In the genomic region with DNA sequence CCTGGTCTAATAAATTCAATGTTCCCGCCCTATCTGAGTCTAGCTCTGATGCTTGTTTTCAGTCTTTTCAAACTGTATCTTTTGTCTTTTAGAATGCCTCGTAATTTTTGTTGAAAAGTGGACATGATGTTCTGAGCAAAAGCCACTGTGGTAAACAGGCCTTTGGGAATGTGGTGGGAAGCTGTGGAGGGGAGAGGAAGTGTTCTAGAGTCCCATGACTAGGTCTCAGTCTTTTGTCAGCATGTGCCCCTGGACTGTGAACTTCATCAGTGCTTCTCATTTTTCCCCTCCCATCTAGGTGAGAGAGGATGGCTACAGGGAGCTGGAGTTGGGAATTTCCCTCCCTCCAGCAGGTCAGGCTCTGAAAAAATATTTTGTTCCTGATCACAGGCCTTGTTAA, we compare ENCODE assay signal across 33 cellular contexts. TPM values are rescaled to one million over a fixed set of nuclear protein-coding genes. Genes with fewer than 3 reads are reported as not detected.
"Had no signal": no experiment of that assay in that cellular context is flagged by ENCODE, and none has a peak within 500 bp of the region (broad histone marks: within the 10 kb centered on the region; RNA-seq: fewer than 3 reads in every experiment).

No MANE protein-coding gene starts in this region.

- H3K4me1 ChIP-seq: left lung, lower lobe of right lung, prostate gland, sigmoid colon, upper lobe of left lung had no signal

- H3K4me3 Mint-ChIP-seq: activated naive CD4-positive, alpha-beta T cell treated with anti-CD3 and anti-CD28 coated beads, Interleukin-2, amount 10 ng/mL, durations not matched to agents 7 days and 5 days; activated naive CD8-positive, alpha-beta T cell treated with anti-CD3 and anti-CD28 coated beads, Interleukin-2, amount 10 ng/mL, durations not matched to agents 7 days and 5 days; dendritic cell treated with granulocyte-macrophage colony-stimulating factor and Interleukin-4, amounts not matched to agents 40 ng/mL and 50 ng/mL, for 4 days; nephron; stimulated activated memory B cell treated with anti-CD40 and anti-IgM and Interleukin-4, amounts not matched to agents 10 μg/mL and 1 μg/mL and 100 μg/mL, for 72 hours; stimulated activated naive CD8-positive, alpha-beta T cell treated with anti-CD3 and anti-CD28 coated beads, Interleukin-15, amount 100 ng/mL, for 72 hours had no signal

- H3K36me3 Mint-ChIP-seq: activated naive CD4-positive, alpha-beta T cell treated with anti-CD3 and anti-CD28 coated beads, Interleukin-2, amount 10 ng/mL, durations not matched to agents 7 days and 5 days; activated naive CD8-positive, alpha-beta T cell treated with anti-CD3 and anti-CD28 coated beads, Interleukin-2, amount 10 ng/mL, durations not matched to agents 7 days and 5 days; stimulated activated memory B cell treated with anti-CD40 and anti-IgM and Interleukin-4, amounts not matched to agents 10 μg/mL and 1 μg/mL and 100 μg/mL, for 72 hours had no signal

- H3K36me3 ChIP-seq: left lung, lower lobe of right lung, neutrophil, ovary, prostate gland, sigmoid colon, upper lobe of left lung had no signal

- H3K4me2 ChIP-seq: smooth muscle cell had no signal

- H3K27ac Mint-ChIP-seq: activated naive CD4-positive, alpha-beta T cell treated with anti-CD3 and anti-CD28 coated beads, Interleukin-2, amount 10 ng/mL, durations not matched to agents 7 days and 5 days; activated naive CD8-positive, alpha-beta T cell treated with anti-CD3 and anti-CD28 coated beads, Interleukin-2, amount 10 ng/mL, durations not matched to agents 7 days and 5 days; dendritic cell treated with granulocyte-macrophage colony-stimulating factor and Interleukin-4, amounts not matched to agents 40 ng/mL and 50 ng/mL, for 4 days; nephron; stimulated activated memory B cell treated with anti-CD40 and anti-IgM and Interleukin-4, amounts not matched to agents 10 μg/mL and 1 μg/mL and 100 μg/mL, for 72 hours; stimulated activated naive CD8-positive, alpha-beta T cell treated with anti-CD3 and anti-CD28 coated beads, Interleukin-15, amount 100 ng/mL, for 72 hours had no signal

- H3K27ac ChIP-seq: left lung, lower lobe of right lung, neutrophil, ovary, prostate gland, sigmoid colon, upper lobe of left lung had no signal

- H3K27me3 ChIP-seq: left lung, neutrophil, ovary, sigmoid colon, upper lobe of left lung had no signal

- H3K9me3 ChIP-seq: left lung, lower lobe of right lung, neutrophil, ovary, prostate gland, sigmoid colon, upper lobe of left lung had no signal

- H3K9me3 Mint-ChIP-seq: activated naive CD4-positive, alpha-beta T cell treated with anti-CD3 and anti-CD28 coated beads, Interleukin-2, amount 10 ng/mL, durations not matched to agents 7 days and 5 days had no signal

- DNase-seq: activated CD4-positive, alpha-beta T cell treated with anti-CD3 and anti-CD28 coated beads for 4 hours; activated CD4-positive, alpha-beta T cell treated with anti-CD3 and anti-CD28 coated beads, Interleukin-2, amount 50 U/mL, for 48 hours; activated CD4-positive, CD25-positive, alpha-beta regulatory T cell; activated CD8-positive, alpha-beta memory T cell treated with anti-CD3 and anti-CD28 coated beads, Interleukin-2, amount 50 U/mL, for 4 hours; activated gamma-delta T cell; activated naive CD4-positive, alpha-beta T cell treated with anti-CD3 and anti-CD28 coated beads, Interleukin-2, amount 10 ng/mL, durations not matched to agents 7 days and 5 days; activated naive CD8-positive, alpha-beta T cell treated with anti-CD3 and anti-CD28 coated beads, Interleukin-2, amount 10 ng/mL, durations not matched to agents 7 days and 5 days; activated T-cell treated with anti-CD3 and anti-CD28 coated beads, Interleukin-2, amount 50 U/mL, for 1 hour; amniotic stem cell; caudate nucleus; effector memory CD4-positive, alpha-beta T cell; erythroblast; head of caudate nucleus; kidney glomerular epithelial cell; left lung; lower lobe of right lung; mesendoderm; ovary; sigmoid colon; stimulated activated CD4-positive, alpha-beta T cell treated with anti-CD3 and anti-CD28 coated beads, Interleukin-1b, Interleukin-23, amount 100 ng/mL, for 48 hours; stimulated activated CD4-positive, alpha-beta T cell treated with anti-CD3 and anti-CD28 coated beads, Interleukin-4, amount 100 ng/mL, for 4 hours; stimulated activated CD8-positive, alpha-beta memory T cell treated with anti-CD3 and anti-CD28 coated beads, Interleukin-4, amount 100 ng/mL, for 48 hours; stimulated activated naive CD8-positive, alpha-beta T cell treated with anti-CD3 and anti-CD28 coated beads, Interleukin-15, amount 100 ng/mL, for 72 hours; substantia nigra; upper lobe of left lung had no signal

- H3K4me3 ChIP-seq: left lung, lower lobe of right lung, ovary, prostate gland, sigmoid colon, smooth muscle cell, upper lobe of left lung had no signal

- H3K4me1 Mint-ChIP-seq: activated naive CD4-positive, alpha-beta T cell treated with anti-CD3 and anti-CD28 coated beads, Interleukin-2, amount 10 ng/mL, durations not matched to agents 7 days and 5 days; activated naive CD8-positive, alpha-beta T cell treated with anti-CD3 and anti-CD28 coated beads, Interleukin-2, amount 10 ng/mL, durations not matched to agents 7 days and 5 days; stimulated activated memory B cell treated with anti-CD40 and anti-IgM and Interleukin-4, amounts not matched to agents 10 μg/mL and 1 μg/mL and 100 μg/mL, for 72 hours; stimulated activated naive CD8-positive, alpha-beta T cell treated with anti-CD3 and anti-CD28 coated beads, Interleukin-15, amount 100 ng/mL, for 72 hours had no signal

- ATAC-seq: left lung; lower lobe of right lung; stimulated activated memory B cell treated with anti-CD40 and anti-IgM and Interleukin-4, amounts not matched to agents 10 μg/mL and 1 μg/mL and 100 μg/mL, for 72 hours; stimulated activated naive CD8-positive, alpha-beta T cell treated with anti-CD3 and anti-CD28 coated beads, Interleukin-15, amount 100 ng/mL, for 72 hours had no signal

RNA-seq across cellular contexts. Expression of a gene that starts 33.7 kb away (rescaled TPM):
- total RNA-seq: activated CD8-positive, alpha-beta memory T cell treated with anti-CD3 and anti-CD28 coated beads for 36 hours; activated naive CD8-positive, alpha-beta T cell treated with anti-CD3 and anti-CD28 coated beads, Interleukin-2, amount 10 ng/mL, durations not matched to agents 7 days and 5 days; T-helper 1 cell treated with Interleukin-12 subunit alpha and Interleukin-12 subunit beta and Interleukin-4 antibody, amounts not matched to agents 30 ng/mL and 1 ng/mL, for 36 hours had no signal
